ENCODE assay signal across 13 cellular contexts in the genomic region with DNA sequence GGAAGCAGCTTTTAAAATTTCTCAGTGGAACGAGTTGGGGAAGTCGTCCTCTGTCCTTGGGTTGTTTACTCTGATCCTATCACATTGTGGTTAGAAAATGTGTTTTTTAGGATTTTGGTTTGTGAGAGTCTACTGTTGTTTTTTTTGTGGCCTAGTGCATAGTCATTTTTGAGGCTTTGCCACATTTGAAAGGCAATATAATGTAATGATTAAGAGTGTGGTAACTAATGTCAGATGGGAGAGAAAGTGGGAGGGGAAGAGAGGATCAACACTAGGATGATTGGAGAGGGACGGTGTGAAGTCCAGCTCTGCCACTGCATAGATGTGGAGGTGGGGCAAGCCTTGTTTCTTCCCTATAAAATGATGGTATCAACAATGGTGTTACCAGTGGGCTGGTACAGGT. TPM values are rescaled to one million over a fixed set of nuclear protein-coding genes. Genes with fewer than 3 reads are reported as not detected.
DNase-seq lines count a peak whose midpoint lies in the region; ATAC-seq and TF ChIP-seq lines count a peak whose summit lies in the region.
"Had no signal": no experiment of that assay in that cellular context is flagged by ENCODE, and none has a peak within 500 bp of the region (broad histone marks: within the 10 kb centered on the region; RNA-seq: fewer than 3 reads in every experiment).

No MANE protein-coding gene starts in this region.

- TF ChIP-seq CTCF in breast epithelium (IDR thresholded peaks at IDR 0.05) (no peak), progenitor cell of endocrine pancreas (IDR thresholded peaks at IDR 0.05; ENCODE audit: unreplicated experiment) (no peak)

- POLR2A ChIA-PET in T-cell (lab: Charles Lee): no interaction called here

- H3K36me3 Mint-ChIP-seq in T-helper 1 cell treated with Interleukin-12 subunit alpha and Interleukin-12 subunit beta and Interleukin-4 antibody, amounts not matched to agents 30 μg/mL and 1 μg/mL, for 36 hours (ENCODE audit: low read depth): peaks cover 58% of the 10 kb centered on the region
- H3K36me3 Mint-ChIP-seq in T-cell: peaks cover 56% of the 10 kb centered on the region
- no peaks in the 10 kb centered on the region for H3K36me3 Mint-ChIP-seq in progenitor cell of endocrine pancreas (ENCODE audit: insufficient read depth)

- H3K9me3 ChIP-seq in breast epithelium (no peaks in the 10 kb centered on the region), HAP-1 (no peaks in the 10 kb centered on the region)

- H3K9me3 Mint-ChIP-seq in T-helper 1 cell treated with Interleukin-12 subunit alpha and Interleukin-12 subunit beta and Interleukin-4 antibody, amounts not matched to agents 30 μg/mL and 1 μg/mL, for 36 hours: no peaks in the 10 kb centered on the region
- no peaks in the 10 kb centered on the region for H3K9me3 Mint-ChIP-seq in T-cell
- no peaks in the 10 kb centered on the region for H3K9me3 Mint-ChIP-seq in progenitor cell of endocrine pancreas (ENCODE audit: low read depth)

- peak overlapping the region; percentile 69 for H3K4me3 Mint-ChIP-seq in T-helper 1 cell treated with Interleukin-12 subunit alpha and Interleukin-12 subunit beta and Interleukin-4 antibody, amounts not matched to agents 30 μg/mL and 1 μg/mL, for 36 hours
- peak overlapping the region; percentile 56 to 67 (median 63) for H3K4me3 Mint-ChIP-seq in T-cell
- H3K4me3 Mint-ChIP-seq in progenitor cell of endocrine pancreas (ENCODE audit: low read depth): no peak overlapping the region

- in situ Hi-C loops in HAP-1 (cut with MboI; ENCODE audit: low sequenced_read_pairs): no loop called here

- no peaks in the 10 kb centered on the region for H3K27me3 Mint-ChIP-seq in T-helper 1 cell treated with Interleukin-12 subunit alpha and Interleukin-12 subunit beta and Interleukin-4 antibody, amounts not matched to agents 30 μg/mL and 1 μg/mL, for 36 hours (ENCODE audit: low read depth)
- no peaks in the 10 kb centered on the region for H3K27me3 Mint-ChIP-seq in T-cell
- H3K27me3 Mint-ChIP-seq in progenitor cell of endocrine pancreas: no peaks in the 10 kb centered on the region

- H3K27ac ChIP-seq in breast epithelium: peak overlapping the region; percentile 14 to 52
- H3K27ac ChIP-seq: 22Rv1 had no signal

- CTCF ChIA-PET in T-cell (lab: Charles Lee): no interaction called here

- H3K27ac Mint-ChIP-seq in T-helper 1 cell treated with Interleukin-12 subunit alpha and Interleukin-12 subunit beta and Interleukin-4 antibody, amounts not matched to agents 30 μg/mL and 1 μg/mL, for 36 hours: peak overlapping the region; percentile 73
- H3K27ac Mint-ChIP-seq in T-cell (peak overlapping the region; percentile 92 to 93), progenitor cell of endocrine pancreas (peak overlapping the region; percentile 15)

- intact Hi-C loops in breast epithelium (cut with DNase I; ENCODE audit: low total_unique reads): no loop called here

- H3K4me1 Mint-ChIP-seq in T-helper 1 cell treated with Interleukin-12 subunit alpha and Interleukin-12 subunit beta and Interleukin-4 antibody, amounts not matched to agents 30 μg/mL and 1 μg/mL, for 36 hours (ENCODE audit: low read depth): peaks cover 52% of the 10 kb centered on the region
- peaks cover 66 to 71% (median 67%) of the 10 kb centered on the region in 3 donors for H3K4me1 Mint-ChIP-seq in T-cell
- H3K4me1 Mint-ChIP-seq in progenitor cell of endocrine pancreas (ENCODE audit: low read depth): no peaks in the 10 kb centered on the region

- peak overlapping the region in 1 of 3 donors; percentile 33 for H3K4me3 ChIP-seq in breast epithelium
- no peak overlapping the region for H3K4me3 ChIP-seq in HAP-1

- H3K4me1 ChIP-seq in breast epithelium: no peaks in the 10 kb centered on the region
- H3K4me1 ChIP-seq in HAP-1: no peaks in the 10 kb centered on the region

- DNase-seq in T-helper 1 cell: no peak
- no peak for DNase-seq in T-cell
- DNase-seq in breast epithelium (ENCODE audit: low spot score in 2 of 2): no peak
- no peak for DNase-seq in progenitor cell of endocrine pancreas (ENCODE audit: low spot score, unreplicated experiment)
- DNase-seq in stimulated activated CD8-positive, alpha-beta memory T cell treated with anti-CD3 and anti-CD28 coated beads, Interleukin-4, amount 100 ng/mL, for 48 hours: no peak
- DNase-seq in HAP-1 (ENCODE audit: low spot score in 2 of 2): no peak
- DNase-seq: effector CD4-positive, alpha-beta T cell; left cardiac atrium; NCI-H1092 treated with DMSO at 0.1 percent for 48 hours; NCI-H226 had no signal

- H3K36me3 ChIP-seq in breast epithelium (no peaks in the 10 kb centered on the region), HAP-1 (replicated peaks) (no peaks in the 10 kb centered on the region)

- H3K27me3 ChIP-seq in breast epithelium (no peaks in the 10 kb centered on the region), HAP-1 (ENCODE audit: low read depth) (no peaks in the 10 kb centered on the region)

- TF ChIP-seq POLR2A in breast epithelium (IDR thresholded peaks at IDR 0.05): no peak

- ATAC-seq in T-cell (replicated peaks in 1 of 4) (peak in 2 of 4 experiments; percentile 6 to 24), GM19467 (IDR thresholded peaks at IDR 0.05; ENCODE audit: unreplicated experiment) (no peak)
- ATAC-seq: left cardiac atrium had no signal

RNA-seq across cellular contexts. Expression of a gene that starts 8.5 kb away (rescaled TPM):
- 100 to 1,000 TPM in 1 of 5 donors, 10 to 100 TPM in 4; 80.8 to 104 (median 82.0) TPM for total RNA-seq in T-cell
- total RNA-seq in breast epithelium: 10 to 100 TPM in 2 of 3 donors, 1 to 10 TPM in 1; 8.5 to 56.1 (median 17.4) TPM
- total RNA-seq in progenitor cell of endocrine pancreas: 2.7 and 3.4 TPM in 2 replicates

Comparison
In these comparisons a context has a peak if more than half of its experiments do, and no peak if none do; other contexts are left out.
1. H3K27ac Mint-ChIP-seq: peak in every context shown above with its lines; median percentile 92 in T-cell; 73 in T-helper 1 cell treated with Interleukin-12 subunit alpha and Interleukin-12 subunit beta and Interleukin-4 antibody, amounts not matched to agents 30 μg/mL and 1 μg/mL, for 36 hours; 15 in progenitor cell of endocrine pancreas.